15 cellular contexts compared by ENCODE assay signal in the genomic region with DNA sequence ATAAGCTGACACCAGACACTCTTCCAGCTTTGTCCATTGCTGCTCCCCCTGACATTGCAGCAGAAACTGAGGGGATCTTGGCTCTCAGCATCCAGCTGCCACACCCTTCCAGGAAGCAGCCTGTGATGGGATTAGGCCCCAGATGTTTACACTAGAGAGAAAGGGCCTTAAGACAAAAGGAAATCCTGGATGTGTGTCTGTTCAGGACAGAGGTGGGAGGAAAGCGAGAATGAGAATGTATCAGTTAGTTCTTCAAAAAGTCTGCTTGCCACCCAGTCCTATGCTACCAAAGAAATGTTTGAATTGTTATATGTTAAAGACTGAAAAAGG. TPM values are rescaled to one million over a fixed set of nuclear protein-coding genes. Genes with fewer than 3 reads are reported as not detected.
"Had no signal": no experiment of that assay in that cellular context is flagged by ENCODE, and none has a peak within 500 bp of the region (broad histone marks: within the 10 kb centered on the region; RNA-seq: fewer than 3 reads in every experiment).

No MANE protein-coding gene starts in this region.

- H3K27me3 Mint-ChIP-seq: activated naive CD4-positive, alpha-beta T cell treated with anti-CD3 and anti-CD28 coated beads, Interleukin-2, amount 50 U/mL, for 24 hours had no signal

- DNase-seq: activated CD4-positive, alpha-beta T cell treated with anti-CD3 and anti-CD28 coated beads for 48 hours; activated effector memory CD4-positive, alpha-beta T cell treated with Interleukin-2 at 50 U/mL for 16 hours; activated T-cell treated with anti-CD3 and anti-CD28 coated beads for 4 hours; anterior cingulate cortex; dorsolateral prefrontal cortex; hypothalamus; kidney glomerular epithelial cell; pancreas; stimulated activated CD4-positive, alpha-beta T cell treated with anti-CD3 and anti-CD28 coated beads, Interleukin-4, amount 100 ng/mL, for 4 hours; SW 1271; T-helper 9 cell; transverse colon; WERI-Rb-1 had no signal

- H3K27ac Mint-ChIP-seq: activated naive CD4-positive, alpha-beta T cell treated with anti-CD3 and anti-CD28 coated beads, Interleukin-2, amount 50 U/mL, for 24 hours had no signal

- H3K36me3 Mint-ChIP-seq: activated naive CD4-positive, alpha-beta T cell treated with anti-CD3 and anti-CD28 coated beads, Interleukin-2, amount 50 U/mL, for 24 hours had no signal

- H3K9me3 Mint-ChIP-seq: activated naive CD4-positive, alpha-beta T cell treated with anti-CD3 and anti-CD28 coated beads, Interleukin-2, amount 50 U/mL, for 24 hours had no signal

- ATAC-seq: pancreas had no signal

- H3K4me3 Mint-ChIP-seq: activated naive CD4-positive, alpha-beta T cell treated with anti-CD3 and anti-CD28 coated beads, Interleukin-2, amount 50 U/mL, for 24 hours had no signal

RNA-seq across cellular contexts. Expression of a gene that starts 58.8 kb away (rescaled TPM):
- total RNA-seq: activated CD8-positive, alpha-beta memory T cell treated with anti-CD3 and anti-CD28 coated beads for 36 hours had no signal
